8 cellular contexts compared by ENCODE assay signal in genomic region chr10:103859161-103860141, GRCh38. TPM values are rescaled to one million over a fixed set of nuclear protein-coding genes. Genes with fewer than 3 reads are reported as not detected.
DNase-seq lines count a peak whose midpoint lies in the region; ATAC-seq and TF ChIP-seq lines count a peak whose summit lies in the region.

No MANE protein-coding gene starts in this region.

- H3K36me3 ChIP-seq in osteoblast (ENCODE audit: insufficient read depth, low read length), result no peaks in the 10 kb centered on the region

- ATAC-seq in HG03442 (IDR thresholded peaks at IDR 0.05; ENCODE audit: unreplicated experiment), result peak; percentile 63
- ATAC-seq in foreskin keratinocyte, result peak; percentile 53
- ATAC-seq in GM19328 (IDR thresholded peaks at IDR 0.05; ENCODE audit: unreplicated experiment), result no peak

- TF ChIP-seq CTCF in GM12864 (IDR thresholded peaks at IDR 0.05; ENCODE audit: low read depth, low read length, missing control alignments) (peak; percentile 70), RWPE1 (conservative IDR thresholded peaks at IDR 0.05; ENCODE audit: low read depth) (peak; percentile 73), foreskin keratinocyte (conservative IDR thresholded peaks at IDR 0.05) (peak; percentile 85), osteoblast (IDR thresholded peaks at IDR 0.05; ENCODE audit: extremely low read depth, low read depth, low read length) (peak; percentile 77)

- H3K4me3 ChIP-seq in GM12864 (ENCODE audit: low read depth, low read length), result no peak overlapping the region
- no peak overlapping the region for H3K4me3 ChIP-seq in osteoblast (ENCODE audit: insufficient read depth, low read length)

- POLR2A ChIA-PET in RWPE1 (lab: Yijun Ruan, JAX; ENCODE audit: low non-redundant PET), result no interaction called here

- H4K20me1 ChIP-seq in osteoblast (ENCODE audit: insufficient read depth, low read length), result no peaks in the 10 kb centered on the region

- H2AFZ ChIP-seq in osteoblast (ENCODE audit: low read length), result no peak overlapping the region

- H3K4me1 ChIP-seq in foreskin keratinocyte, result peaks cover 44% of the 10 kb centered on the region
- peaks cover under 1% of the 10 kb centered on the region for H3K4me1 ChIP-seq in osteoblast (ENCODE audit: insufficient read depth, low read length)

- CTCF ChIA-PET in RWPE1 (lab: Yijun Ruan, JAX), result interaction anchor here (0.6 to 0.7 kb wide), 2 partner anchors 30 to 238 kb away, joined by 3 read pairs; no protein-coding TSS in a partner anchor

- H3K27me3 ChIP-seq in foreskin keratinocyte (no peaks in the 10 kb centered on the region), osteoblast (ENCODE audit: insufficient read depth, low read length) (no peaks in the 10 kb centered on the region)

- H3K4me2 ChIP-seq in osteoblast (ENCODE audit: insufficient read depth, low read length), result no peak overlapping the region

- H3K9me3 ChIP-seq in osteoblast (ENCODE audit: low read depth, low read length), result no peaks in the 10 kb centered on the region

- H3K79me2 ChIP-seq in osteoblast (ENCODE audit: insufficient read depth, low read length), result peaks cover 4% of the 10 kb centered on the region

- H3K27ac ChIP-seq in RWPE1, result peak overlapping the region; percentile 59
- H3K27ac ChIP-seq in foreskin keratinocyte, result peak overlapping the region; percentile 90
- H3K27ac ChIP-seq in osteoblast (ENCODE audit: low read depth, low read length), result no peak overlapping the region

- DNase-seq in 8988T (peak; percentile 62), GM12864 (ENCODE audit: low read depth) (peak; percentile 15), RWPE1 (ENCODE audit: low spot score) (peak; percentile 69), foreskin keratinocyte (peak in 1 of 2 donors; percentile 68), osteoblast (ENCODE audit: insufficient read length, low spot score, missing footprints) (peak; percentile 89)
- peak; percentile 23 for DNase-seq in activated gamma-delta T cell treated with anti-CD3 and anti-CD28 coated beads, Interleukin-2, amount 50 U/mL, for 16 hours (ENCODE audit: low read depth)

RNA-seq across cellular contexts. Expression of gene SH3PXD2A, which starts 4.1 kb away (rescaled TPM):
- total RNA-seq in foreskin keratinocyte, result 81.7 and 109 TPM in 2 replicates
- 23.9 and 27.5 TPM in 2 replicates for polyA plus RNA-seq in foreskin keratinocyte
- 27.7 and 29.0 TPM in 2 replicates for total RNA-seq in osteoblast

RNA-seq across cellular contexts. Expression of gene STN1, which starts 58.5 kb away (rescaled TPM):
- 28.9 and 29.4 TPM in 2 replicates for total RNA-seq in foreskin keratinocyte
- 22.7 and 27.0 TPM in 2 replicates for polyA plus RNA-seq in foreskin keratinocyte
- total RNA-seq in osteoblast, result 20.6 and 28.9 TPM in 2 replicates
